Comparison of ENCODE assay signal across 8 cellular contexts in the genomic region with DNA sequence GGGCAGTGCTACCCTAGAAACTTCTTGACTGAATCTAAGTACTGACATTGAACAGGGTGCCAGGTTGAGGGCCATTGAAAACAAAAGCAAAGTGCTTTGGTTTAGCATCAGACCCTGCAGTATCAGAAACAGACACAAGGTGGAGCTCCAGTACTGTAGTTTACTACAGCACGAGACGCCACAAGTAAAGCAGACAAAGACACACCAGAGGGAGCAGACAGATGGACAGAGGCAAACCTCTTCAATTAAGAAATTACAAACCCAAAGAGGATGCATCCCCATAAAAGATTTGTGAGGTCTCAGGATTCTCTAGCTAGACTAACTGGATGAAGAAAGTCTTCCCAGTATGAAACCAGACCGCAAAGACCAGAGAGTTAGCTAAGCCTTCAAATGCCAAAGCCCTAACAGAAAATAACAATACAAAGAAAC. TPM values are rescaled to one million over a fixed set of nuclear protein-coding genes. Genes with fewer than 3 reads are reported as not detected.
DNase-seq lines count a peak whose midpoint lies in the region; ATAC-seq, FAIRE-seq and TF ChIP-seq lines count a peak whose summit lies in the region.

No MANE protein-coding gene starts in this region.

- peaks cover 0 to 25% (median 10%) of the 10 kb centered on the region in 9 donors for H3K36me3 ChIP-seq in heart left ventricle

- H3K27me3 ChIP-seq in heart left ventricle = no peaks in the 10 kb centered on the region

- no peak overlapping the region for H3K27ac ChIP-seq in heart left ventricle

- FAIRE-seq in GM12891 (lab: Jason Lieb, UNC) = peak; percentile 95

- H3K4me1 ChIP-seq in heart left ventricle = peaks cover 0 to 39% (median 17%) of the 10 kb centered on the region in 12 donors

- DNase-seq in GM12891 (ENCODE audit: insufficient read length, low spot score) (no peak), NCI-H1048 (lab: John Stamatoyannopoulos, UW) (peak; percentile 10), SKM-1 treated with dmso at 0.1 percent for 144 hours (lab: John Stamatoyannopoulos, UW; ENCODE audit: unreplicated experiment) (peak; percentile 74), heart left ventricle (peak in 4 of 5 donors; percentile 45 to 66 (median 65)), renal cortical epithelial cell (ENCODE audit: low read depth) (peak; percentile 72), DMS79 treated with DMSO at 0.1 percent for 48 hours (lab: John Stamatoyannopoulos, UW) (no peak)

- 45 to 50% (median 48%) methylated on average over 3 of the region's 3 CpGs for WGBS in heart left ventricle, 4 donors

- H3K4me3 ChIP-seq in heart left ventricle = no peak overlapping the region

- no peaks in the 10 kb centered on the region for H3K27me3 Mint-ChIP-seq in activated naive CD8-positive, alpha-beta T cell

- peaks cover 9% of the 10 kb centered on the region for H3K9me3 Mint-ChIP-seq in activated naive CD8-positive, alpha-beta T cell (ENCODE audit: low read depth)

- peaks cover 0 to 30% (median 17%) of the 10 kb centered on the region in 12 donors for H3K9me3 ChIP-seq in heart left ventricle

- no peak for TF ChIP-seq POLR2A in GM12891 (IDR thresholded peaks at IDR 0.05; ENCODE audit: low read depth, low read length)
- no peak for TF ChIP-seq POLR2A in heart left ventricle (IDR thresholded peaks at IDR 0.05)

- H3K4me3 Mint-ChIP-seq in activated naive CD8-positive, alpha-beta T cell = no peak overlapping the region

- H3K27ac Mint-ChIP-seq in activated naive CD8-positive, alpha-beta T cell = peak overlapping the region; percentile 23

- H3K4me1 Mint-ChIP-seq in activated naive CD8-positive, alpha-beta T cell (ENCODE audit: low read depth) = peaks cover 50% of the 10 kb centered on the region

- intact Hi-C loops in heart left ventricle (cut with DNase I) = loop anchor here (1.0 to 5.0 kb wide), 5 partner anchors 209 to 1065 kb away; no protein-coding TSS in a partner anchor

- ATAC-seq in HG02642 (IDR thresholded peaks at IDR 0.05; ENCODE audit: poor library complexity, unreplicated experiment) (peak; percentile 96), heart left ventricle (peak; percentile 74 to 95 (median 91))

- H3K36me3 Mint-ChIP-seq in activated naive CD8-positive, alpha-beta T cell = peaks cover 21% of the 10 kb centered on the region

- peak; percentile 78 to 90 (median 86) for TF ChIP-seq CTCF in heart left ventricle (IDR thresholded peaks at IDR 0.05)

TF ChIP-seq in GM12891, 5 proteins besides CTCF, POLR2A, EP300 and RAD21:
- TF ChIP-seq PAX5 (IDR thresholded peaks at IDR 0.05; ENCODE audit: insufficient read depth, low read length, severe bottlenecking) (no peak), POU2F2 (IDR thresholded peaks at IDR 0.05; ENCODE audit: low read depth, low read length) (no peak), TAF1 (IDR thresholded peaks at IDR 0.05; ENCODE audit: low read depth, low read length) (no peak), SPI1 (IDR thresholded peaks at IDR 0.05; ENCODE audit: low read depth, low read length) (no peak), POLR2AphosphoS5 (IDR thresholded peaks at IDR 0.05; ENCODE audit: low read depth, low read length) (no peak)

RNA-seq across cellular contexts. Expression of a gene that starts 16.6 kb away (rescaled TPM):
- polyA plus RNA-seq in GM12891 (2012; ENCODE audit: low read depth, missing spikeins) = 59.8 TPM
- total RNA-seq in heart left ventricle (100 to 1,000 TPM in 3 of 9 donors, 10 to 100 TPM in 6; 65.1 to 124 (median 98.4) TPM), renal cortical epithelial cell (87.0 and 154 TPM in 2 replicates)
- 10 to 100 TPM; 33.1 to 63.2 TPM for polyA plus RNA-seq in heart left ventricle

Comparison
In these comparisons a context has a peak if more than half of its experiments do, and no peak if none do; other contexts are left out.
1. DNase-seq: peak in NCI-H1048 (single experiment), SKM-1 treated with dmso at 0.1 percent for 144 hours (single experiment), heart left ventricle (4 of 5) and renal cortical epithelial cell (single experiment); none in GM12891 (single experiment) and DMS79 treated with DMSO at 0.1 percent for 48 hours (single experiment).